ENCODE assay signal across 22 cellular contexts in the genomic region with DNA sequence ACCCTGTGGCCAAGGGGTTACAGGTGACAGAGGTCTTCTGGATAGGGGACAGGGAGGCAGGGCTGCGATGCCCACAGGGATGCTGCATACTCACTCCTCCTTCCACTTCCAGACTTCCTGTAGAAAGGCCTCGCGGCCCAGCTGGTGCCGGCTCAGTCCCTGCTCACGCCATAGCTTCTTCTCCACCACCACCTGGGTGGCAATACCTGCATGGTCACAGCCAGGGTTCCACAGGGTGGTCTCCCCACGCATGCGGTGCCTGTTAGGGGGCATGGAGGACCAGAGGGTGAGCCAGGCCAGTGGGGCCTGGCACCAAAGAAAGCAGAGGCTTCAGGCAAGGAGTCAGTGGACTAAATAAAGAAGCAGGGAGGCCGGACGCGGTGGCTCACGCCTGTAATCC. TPM values are rescaled to one million over a fixed set of nuclear protein-coding genes. Genes with fewer than 3 reads are reported as not detected.
"Had no signal": no experiment of that assay in that cellular context is flagged by ENCODE, and none has a peak within 500 bp of the region (broad histone marks: within the 10 kb centered on the region; RNA-seq: fewer than 3 reads in every experiment).

No MANE protein-coding gene starts in this region.

- H3K9me3 Mint-ChIP-seq: activated CD8-positive, alpha-beta T cell treated with anti-CD3 and anti-CD28 coated beads for 36 hours; activated naive CD8-positive, alpha-beta T cell treated with anti-CD3 and anti-CD28 coated beads, Interleukin-2, amount 10 ng/mL, durations not matched to agents 7 days and 5 days had no signal

- ATAC-seq: activated CD4-positive, CD25-positive, alpha-beta regulatory T cell treated with anti-CD3 and anti-CD28 coated beads, Interleukin-2, amount 50 U/mL, for 24 hours; activated CD8-positive, alpha-beta T cell treated with anti-CD3 and anti-CD28 coated beads for 36 hours; Panc1; SK-N-SH treated with all-trans-retinoic acid at 6 μM for 48 hours had no signal

- H3K4me2 ChIP-seq: KMS-11 had no signal

- H3K27ac ChIP-seq: adrenal gland, KMS-11, SJSA1 had no signal

- H3K27ac Mint-ChIP-seq: activated CD8-positive, alpha-beta T cell treated with anti-CD3 and anti-CD28 coated beads for 36 hours had no signal

- H3K4me1 ChIP-seq: adrenal gland, SJSA1 had no signal

- H3K27me3 ChIP-seq: adrenal gland, SJSA1 had no signal

- DNase-seq: activated CD4-positive, alpha-beta T cell treated with anti-CD3 and anti-CD28 coated beads for 4 hours; activated CD8-positive, alpha-beta memory T cell treated with anti-CD3 and anti-CD28 coated beads, Interleukin-2, amount 50 U/mL, for 4 hours; activated CD8-positive, alpha-beta T cell treated with anti-CD3 and anti-CD28 coated beads for 36 hours; activated naive CD4-positive, alpha-beta T cell treated with anti-CD3 and anti-CD28 coated beads, Interleukin-2, amount 50 U/mL, for 16 hours; activated naive CD8-positive, alpha-beta T cell treated with anti-CD3 and anti-CD28 coated beads, Interleukin-2, amount 10 ng/mL, durations not matched to agents 7 days and 5 days; adrenal gland; NCI-H1092; NCI-H1417 treated with DMSO at 0.1 percent for 48 hours; NCI-H1694 treated with DMSO at 0.1 percent for 48 hours; NCI-H2029 treated with DMSO at 0.1 percent for 48 hours; NCI-H345; NCI-H510A treated with DMSO at 0.1 percent for 48 hours; NCI-H69; NK-92 treated with Interleukin-12 subunit alpha and Interleukin-12 subunit beta, amount 100 ng/mL, for 24 hours; OCI-M1; SHP77; SW 1271 had no signal

- H3K4me3 ChIP-seq: adrenal gland, SJSA1 had no signal

- H3K9me3 ChIP-seq: adrenal gland, SJSA1 had no signal

- H3K4me3 Mint-ChIP-seq: activated CD8-positive, alpha-beta T cell treated with anti-CD3 and anti-CD28 coated beads for 36 hours; activated naive CD8-positive, alpha-beta T cell treated with anti-CD3 and anti-CD28 coated beads, Interleukin-2, amount 10 ng/mL, durations not matched to agents 7 days and 5 days had no signal

- H3K9ac ChIP-seq: KMS-11 had no signal

RNA-seq across cellular contexts. Expression of gene VWA7, which starts 8.3 kb away (rescaled TPM):
- total RNA-seq: SJSA1 had no signal
